1 cellular context compared by ENCODE assay signal in genomic region chr11:56151376-56151775, GRCh38.
A peak's percentile ranks its signal among the peaks of the same experiment; 100 is the strongest.
TF ChIP-seq lines count a peak whose summit lies in the region.

No MANE protein-coding gene starts in this region.

TF ChIP-seq in K562, 482 proteins besides CTCF, POLR2A, EP300 and RAD21:
- no peak for TF ChIP-seq CREB5 (CRISPR knock-in tag; IDR thresholded peaks at IDR 0.05)
- TF ChIP-seq DMBX1 (CRISPR knock-in tag; IDR thresholded peaks at IDR 0.05; ENCODE audit: borderline replicate concordance): peak; percentile 75; the same call in 1 of the 2 replicates
